1 cellular context compared by ENCODE assay signal in genomic region chr2:176088048-176088936, GRCh38.
TF ChIP-seq lines count a peak whose summit lies in the region.

No MANE protein-coding gene starts in this region.

TF ChIP-seq in GM12878, 131 proteins besides CTCF, POLR2A, EP300 and RAD21:
- TF ChIP-seq TCF7 (IDR thresholded peaks at IDR 0.05; ENCODE audit: borderline replicate concordance) (no peak), JUND (IDR thresholded peaks at IDR 0.05; ENCODE audit: low read depth, low read length) (no peak), EZH2 (IDR thresholded peaks at IDR 0.05; ENCODE audit: borderline replicate concordance, control insufficient read depth, low read depth, low read length) (0 out of 2 replicates have a peak, but pooled peaks have one; percentile 14), IRF4 (IDR thresholded peaks at IDR 0.05; ENCODE audit: low read depth, low read length) (no peak), ATF2 (IDR thresholded peaks at IDR 0.05; ENCODE audit: low read length) (no peak), BHLHE40 (IDR thresholded peaks at IDR 0.05; ENCODE audit: borderline replicate concordance in 1 of 2, low read depth in 2 of 2, low read length in 1 of 2) (no peak), RAD51 (IDR thresholded peaks at IDR 0.05) (no peak), CUX1 (IDR thresholded peaks at IDR 0.05; ENCODE audit: insufficient replicate concordance, low read depth, low read length) (no peak), BACH1 (IDR thresholded peaks at IDR 0.05; ENCODE audit: borderline replicate concordance) (no peak), SREBF2 (IDR thresholded peaks at IDR 0.05; ENCODE audit: low read length) (no peak), STAT1 (conservative IDR thresholded peaks at IDR 0.05) (no peak), SMC3 (IDR thresholded peaks at IDR 0.05; ENCODE audit: borderline replicate concordance, low read length) (peak; percentile 39; the same call in 1 of the 2 replicates), NFIC (IDR thresholded peaks at IDR 0.05; ENCODE audit: low read depth, low read length) (no peak), JUNB (IDR thresholded peaks at IDR 0.05) (no peak), ESRRA (IDR thresholded peaks at IDR 0.05; ENCODE audit: low read length) (no peak), ZNF622 (IDR thresholded peaks at IDR 0.05) (no peak), ZSCAN29 (IDR thresholded peaks at IDR 0.05) (0 out of 2 replicates have a peak, but pooled peaks have one; percentile 64), ATF7 (IDR thresholded peaks at IDR 0.05; ENCODE audit: low read depth) (no peak), MXI1 (IDR thresholded peaks at IDR 0.05; ENCODE audit: low read depth, low read length) (no peak), SMAD5 (IDR thresholded peaks at IDR 0.05; ENCODE audit: low read depth) (no peak), SKIL (IDR thresholded peaks at IDR 0.05; ENCODE audit: low read depth, poor library complexity, severe bottlenecking) (no peak)
- TF ChIP-seq, protein P1, sequence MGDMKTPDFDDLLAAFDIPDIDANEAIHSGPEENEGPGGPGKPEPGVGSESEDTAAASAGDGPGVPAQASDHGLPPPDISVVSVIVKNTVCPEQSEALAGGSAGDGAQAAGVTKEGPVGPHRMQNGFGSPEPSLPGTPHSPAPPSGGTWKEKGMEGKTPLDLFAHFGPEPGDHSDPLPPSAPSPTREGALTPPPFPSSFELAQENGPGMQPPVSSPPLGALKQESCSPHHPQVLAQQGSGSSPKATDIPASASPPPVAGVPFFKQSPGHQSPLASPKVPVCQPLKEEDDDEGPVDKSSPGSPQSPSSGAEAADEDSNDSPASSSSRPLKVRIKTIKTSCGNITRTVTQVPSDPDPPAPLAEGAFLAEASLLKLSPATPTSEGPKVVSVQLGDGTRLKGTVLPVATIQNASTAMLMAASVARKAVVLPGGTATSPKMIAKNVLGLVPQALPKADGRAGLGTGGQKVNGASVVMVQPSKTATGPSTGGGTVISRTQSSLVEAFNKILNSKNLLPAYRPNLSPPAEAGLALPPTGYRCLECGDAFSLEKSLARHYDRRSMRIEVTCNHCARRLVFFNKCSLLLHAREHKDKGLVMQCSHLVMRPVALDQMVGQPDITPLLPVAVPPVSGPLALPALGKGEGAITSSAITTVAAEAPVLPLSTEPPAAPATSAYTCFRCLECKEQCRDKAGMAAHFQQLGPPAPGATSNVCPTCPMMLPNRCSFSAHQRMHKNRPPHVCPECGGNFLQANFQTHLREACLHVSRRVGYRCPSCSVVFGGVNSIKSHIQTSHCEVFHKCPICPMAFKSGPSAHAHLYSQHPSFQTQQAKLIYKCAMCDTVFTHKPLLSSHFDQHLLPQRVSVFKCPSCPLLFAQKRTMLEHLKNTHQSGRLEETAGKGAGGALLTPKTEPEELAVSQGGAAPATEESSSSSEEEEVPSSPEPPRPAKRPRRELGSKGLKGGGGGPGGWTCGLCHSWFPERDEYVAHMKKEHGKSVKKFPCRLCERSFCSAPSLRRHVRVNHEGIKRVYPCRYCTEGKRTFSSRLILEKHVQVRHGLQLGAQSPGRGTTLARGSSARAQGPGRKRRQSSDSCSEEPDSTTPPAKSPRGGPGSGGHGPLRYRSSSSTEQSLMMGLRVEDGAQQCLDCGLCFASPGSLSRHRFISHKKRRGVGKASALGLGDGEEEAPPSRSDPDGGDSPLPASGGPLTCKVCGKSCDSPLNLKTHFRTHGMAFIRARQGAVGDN (IDR thresholded peaks at IDR 0.05), result no peak
- TF ChIP-seq, protein P2, sequence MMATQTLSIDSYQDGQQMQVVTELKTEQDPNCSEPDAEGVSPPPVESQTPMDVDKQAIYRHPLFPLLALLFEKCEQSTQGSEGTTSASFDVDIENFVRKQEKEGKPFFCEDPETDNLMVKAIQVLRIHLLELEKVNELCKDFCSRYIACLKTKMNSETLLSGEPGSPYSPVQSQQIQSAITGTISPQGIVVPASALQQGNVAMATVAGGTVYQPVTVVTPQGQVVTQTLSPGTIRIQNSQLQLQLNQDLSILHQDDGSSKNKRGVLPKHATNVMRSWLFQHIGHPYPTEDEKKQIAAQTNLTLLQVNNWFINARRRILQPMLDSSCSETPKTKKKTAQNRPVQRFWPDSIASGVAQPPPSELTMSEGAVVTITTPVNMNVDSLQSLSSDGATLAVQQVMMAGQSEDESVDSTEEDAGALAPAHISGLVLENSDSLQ (IDR thresholded peaks at IDR 0.05), result no peak
- TF ChIP-seq, protein P3, sequence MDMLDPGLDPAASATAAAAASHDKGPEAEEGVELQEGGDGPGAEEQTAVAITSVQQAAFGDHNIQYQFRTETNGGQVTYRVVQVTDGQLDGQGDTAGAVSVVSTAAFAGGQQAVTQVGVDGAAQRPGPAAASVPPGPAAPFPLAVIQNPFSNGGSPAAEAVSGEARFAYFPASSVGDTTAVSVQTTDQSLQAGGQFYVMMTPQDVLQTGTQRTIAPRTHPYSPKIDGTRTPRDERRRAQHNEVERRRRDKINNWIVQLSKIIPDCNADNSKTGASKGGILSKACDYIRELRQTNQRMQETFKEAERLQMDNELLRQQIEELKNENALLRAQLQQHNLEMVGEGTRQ (IDR thresholded peaks at IDR 0.05; ENCODE audit: borderline replicate concordance, low read depth, low read length), result no peak
- TF ChIP-seq, protein P4, sequence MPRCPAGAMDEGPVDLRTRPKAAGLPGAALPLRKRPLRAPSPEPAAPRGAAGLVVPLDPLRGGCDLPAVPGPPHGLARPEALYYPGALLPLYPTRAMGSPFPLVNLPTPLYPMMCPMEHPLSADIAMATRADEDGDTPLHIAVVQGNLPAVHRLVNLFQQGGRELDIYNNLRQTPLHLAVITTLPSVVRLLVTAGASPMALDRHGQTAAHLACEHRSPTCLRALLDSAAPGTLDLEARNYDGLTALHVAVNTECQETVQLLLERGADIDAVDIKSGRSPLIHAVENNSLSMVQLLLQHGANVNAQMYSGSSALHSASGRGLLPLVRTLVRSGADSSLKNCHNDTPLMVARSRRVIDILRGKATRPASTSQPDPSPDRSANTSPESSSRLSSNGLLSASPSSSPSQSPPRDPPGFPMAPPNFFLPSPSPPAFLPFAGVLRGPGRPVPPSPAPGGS (IDR thresholded peaks at IDR 0.05; ENCODE audit: borderline replicate concordance, insufficient read depth, low read depth, low read length, poor library complexity, severe bottlenecking), result no peak
